ENCODE assay signal across 1 cellular context in the genomic region with DNA sequence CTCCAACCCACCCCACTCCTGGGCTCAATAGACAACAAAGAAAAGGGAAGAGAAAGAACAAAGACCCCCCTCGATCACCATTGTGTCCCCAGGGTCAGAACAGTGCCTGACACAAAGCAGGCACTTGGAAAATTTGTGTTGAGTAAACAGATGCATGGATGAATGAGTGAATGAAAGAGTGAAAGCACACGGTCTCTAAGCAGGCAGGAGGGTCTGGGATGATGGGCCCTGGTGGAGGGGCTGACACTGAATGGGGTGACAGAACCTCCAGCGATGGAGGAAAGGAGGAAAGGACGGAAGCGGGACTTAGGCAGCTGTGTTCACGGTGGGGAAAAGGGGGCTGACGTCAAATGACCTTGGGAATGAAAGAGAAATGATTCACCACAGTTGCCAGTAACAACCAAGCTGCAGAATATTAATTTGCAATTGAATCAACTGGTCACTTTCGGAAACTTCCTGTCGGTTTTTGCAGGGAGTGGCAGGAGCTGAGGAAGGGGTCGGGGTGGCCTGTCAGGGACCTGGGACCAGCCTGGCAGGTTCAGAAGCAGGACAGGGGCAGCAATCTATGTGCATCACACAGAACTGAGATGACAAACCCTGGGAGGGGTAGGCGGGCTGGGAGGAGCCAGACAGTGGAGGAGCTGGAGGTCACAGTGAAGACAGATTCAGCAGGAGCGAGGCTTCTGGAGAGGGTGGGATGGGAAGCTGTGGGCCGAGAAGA.
TF ChIP-seq lines count a peak whose summit lies in the region.

No MANE protein-coding gene starts in this region.

TF ChIP-seq in SK-N-SH, 30 proteins besides CTCF, POLR2A, EP300 and RAD21 (continued from another document):
- TF ChIP-seq POLR2AphosphoS5 (IDR thresholded peaks at IDR 0.05; ENCODE audit: low read depth, low read length) (no peak), PBX3 (IDR thresholded peaks at IDR 0.05) (no peak), FOXM1 (IDR thresholded peaks at IDR 0.05; ENCODE audit: low read depth) (no peak), RCOR1 (IDR thresholded peaks at IDR 0.05; ENCODE audit: low read length) (no peak), TCF12 (IDR thresholded peaks at IDR 0.05) (no peak), JUND (IDR thresholded peaks at IDR 0.05) (no peak), GABPA (IDR thresholded peaks at IDR 0.05; ENCODE audit: low read depth) (no peak), EZH2phosphoT487 (IDR thresholded peaks at IDR 0.05; ENCODE audit: borderline replicate concordance, low read depth) (no peak), FOSL2 (IDR thresholded peaks at IDR 0.05; ENCODE audit: borderline replicate concordance, low read depth) (no peak), TAF1 (IDR thresholded peaks at IDR 0.05; ENCODE audit: borderline replicate concordance, low read depth, low read length) (no peak)
- TF ChIP-seq, protein P1, sequence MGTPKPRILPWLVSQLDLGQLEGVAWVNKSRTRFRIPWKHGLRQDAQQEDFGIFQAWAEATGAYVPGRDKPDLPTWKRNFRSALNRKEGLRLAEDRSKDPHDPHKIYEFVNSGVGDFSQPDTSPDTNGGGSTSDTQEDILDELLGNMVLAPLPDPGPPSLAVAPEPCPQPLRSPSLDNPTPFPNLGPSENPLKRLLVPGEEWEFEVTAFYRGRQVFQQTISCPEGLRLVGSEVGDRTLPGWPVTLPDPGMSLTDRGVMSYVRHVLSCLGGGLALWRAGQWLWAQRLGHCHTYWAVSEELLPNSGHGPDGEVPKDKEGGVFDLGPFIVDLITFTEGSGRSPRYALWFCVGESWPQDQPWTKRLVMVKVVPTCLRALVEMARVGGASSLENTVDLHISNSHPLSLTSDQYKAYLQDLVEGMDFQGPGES (IDR thresholded peaks at IDR 0.05; ENCODE audit: low read depth, low read length): no peak
- TF ChIP-seq, protein P2, sequence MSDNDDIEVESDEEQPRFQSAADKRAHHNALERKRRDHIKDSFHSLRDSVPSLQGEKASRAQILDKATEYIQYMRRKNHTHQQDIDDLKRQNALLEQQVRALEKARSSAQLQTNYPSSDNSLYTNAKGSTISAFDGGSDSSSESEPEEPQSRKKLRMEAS (IDR thresholded peaks at IDR 0.05; ENCODE audit: low read depth): no peak
